22 cellular contexts compared by ENCODE assay signal in genomic region chr15:50289749-50290148, GRCh38. TPM values are rescaled to one million over a fixed set of nuclear protein-coding genes. Genes with fewer than 3 reads are reported as not detected.
"Had no signal": no experiment of that assay in that cellular context is flagged by ENCODE, and none has a peak within 500 bp of the region (broad histone marks: within the 10 kb centered on the region; RNA-seq: fewer than 3 reads in every experiment).

No MANE protein-coding gene starts in this region.

- H3K9me3 Mint-ChIP-seq: IgD-negative memory B cell had no signal

- H3K9me3 ChIP-seq: MG63, SJSA1 had no signal

- DNase-seq: Karpas-422, KBM-7, MG63, NCI-H1092 treated with DMSO at 0.1 percent for 48 hours, NCI-H1436, NCI-H187, NCI-H2029, NCI-H2081 treated with DMSO at 0.1 percent for 48 hours, NCI-H2171, NCI-H226, NCI-H446, NCI-H510A, NCI-H524 treated with DMSO at 0.1 percent for 48 hours, NCI-H69, NCI-H774, Right ventricle myocardium superior, SIG-M5 had no signal

- H3K4me3 ChIP-seq: MG63, SJSA1, SK-N-MC had no signal

- H3K27me3 Mint-ChIP-seq: IgD-negative memory B cell had no signal

- H3K4me1 ChIP-seq: SJSA1 had no signal

- H3K27me3 ChIP-seq: MG63, SJSA1 had no signal

- H3K4me3 Mint-ChIP-seq: IgD-negative memory B cell had no signal

- H3K4me1 Mint-ChIP-seq: IgD-negative memory B cell had no signal

- H3K27ac ChIP-seq: SJSA1, SK-N-MC had no signal

- H3K27ac Mint-ChIP-seq: IgD-negative memory B cell had no signal

- FAIRE-seq: RCC 7860 had no signal

RNA-seq across cellular contexts. Expression of gene HDC, which starts 24.2 kb away (rescaled TPM):
- total RNA-seq: HT1080, SJSA1 had no signal
- polyA plus RNA-seq: IgD-negative memory B cell had no signal
